18 cellular contexts compared by ENCODE assay signal in genomic region chr4:175394213-175394612, GRCh38.
"Had no signal": no experiment of that assay in that cellular context is flagged by ENCODE, and none has a peak within 500 bp of the region (broad histone marks: within the 10 kb centered on the region; RNA-seq: fewer than 3 reads in every experiment).

No MANE protein-coding gene starts in this region.

- DNase-seq: cortex of kidney; dorsolateral prefrontal cortex; effector CD8-positive, alpha-beta T cell; foreskin melanocyte; head of caudate nucleus; hypothalamus; kidney glomerular epithelial cell; mucosa of descending colon; naive thymus-derived CD8-positive, alpha-beta T cell; posterior cingulate gyrus; spleen; stimulated activated CD4-positive, alpha-beta T cell treated with anti-CD3 and anti-CD28 coated beads, Interleukin-15, amount 100 ng/mL, for 24 hours; stimulated activated CD4-positive, alpha-beta T cell treated with anti-CD3 and anti-CD28 coated beads, Interleukin-1b, Interleukin-23, amount 100 ng/mL, for 48 hours; stimulated activated CD4-positive, alpha-beta T cell treated with anti-CD3 and anti-CD28 coated beads, Interleukin-4, amount 100 ng/mL, for 4 hours; stimulated activated naive B cell treated with anti-CD40 and anti-IgM and Interleukin-4, amounts not matched to agents 10 μg/mL and 1 μg/mL and 100 μg/mL, for 72 hours; stimulated activated naive CD8-positive, alpha-beta T cell treated with anti-CD3 and anti-CD28 coated beads, Interleukin-15, amount 100 ng/mL, for 72 hours; testis had no signal

- H3K4me3 ChIP-seq: dorsolateral prefrontal cortex, mucosa of descending colon, spleen, testis, tibial nerve had no signal

- H3K27ac ChIP-seq: dorsolateral prefrontal cortex, spleen, testis, tibial nerve had no signal

- H3K36me3 ChIP-seq: spleen, tibial nerve had no signal

- H3K27me3 ChIP-seq: dorsolateral prefrontal cortex, spleen, testis, tibial nerve had no signal

- H3K9me3 ChIP-seq: testis had no signal
